ENCODE assay signal across 1 cellular context in the genomic region with DNA sequence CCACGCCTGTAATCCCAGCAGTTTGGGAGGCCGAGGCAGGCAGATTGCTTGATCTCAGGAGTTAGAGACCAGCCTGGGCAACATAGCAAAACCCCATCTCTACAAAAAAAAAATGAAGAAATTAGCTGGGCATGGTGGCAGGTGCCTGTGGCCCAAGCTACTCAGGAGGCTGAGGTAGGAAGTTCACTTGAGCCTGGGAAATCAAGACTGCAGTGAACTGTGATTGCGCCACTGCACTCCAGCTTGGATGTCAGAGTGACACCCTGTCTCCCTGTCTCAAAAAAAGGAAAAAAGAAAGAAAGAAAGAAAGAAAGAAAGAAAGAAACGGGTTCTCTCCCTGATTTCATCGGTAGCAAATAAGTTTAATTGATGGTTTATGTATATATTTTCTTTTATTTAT.
TF ChIP-seq lines count a peak whose summit lies in the region.

No MANE protein-coding gene starts in this region.

TF ChIP-seq in HepG2, 621 proteins besides CTCF, POLR2A, EP300 and RAD21 (continued from another document):
- TF ChIP-seq, protein P1, sequence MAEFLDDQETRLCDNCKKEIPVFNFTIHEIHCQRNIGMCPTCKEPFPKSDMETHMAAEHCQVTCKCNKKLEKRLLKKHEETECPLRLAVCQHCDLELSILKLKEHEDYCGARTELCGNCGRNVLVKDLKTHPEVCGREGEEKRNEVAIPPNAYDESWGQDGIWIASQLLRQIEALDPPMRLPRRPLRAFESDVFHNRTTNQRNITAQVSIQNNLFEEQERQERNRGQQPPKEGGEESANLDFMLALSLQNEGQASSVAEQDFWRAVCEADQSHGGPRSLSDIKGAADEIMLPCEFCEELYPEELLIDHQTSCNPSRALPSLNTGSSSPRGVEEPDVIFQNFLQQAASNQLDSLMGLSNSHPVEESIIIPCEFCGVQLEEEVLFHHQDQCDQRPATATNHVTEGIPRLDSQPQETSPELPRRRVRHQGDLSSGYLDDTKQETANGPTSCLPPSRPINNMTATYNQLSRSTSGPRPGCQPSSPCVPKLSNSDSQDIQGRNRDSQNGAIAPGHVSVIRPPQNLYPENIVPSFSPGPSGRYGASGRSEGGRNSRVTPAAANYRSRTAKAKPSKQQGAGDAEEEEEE (CRISPR knock-in tag; IDR thresholded peaks at IDR 0.05; ENCODE audit: borderline replicate concordance): no peak
- no peak for TF ChIP-seq KDM2A (CRISPR knock-in tag; IDR thresholded peaks at IDR 0.05; ENCODE audit: borderline replicate concordance, low read depth)
